ENCODE assay signal across 12 cellular contexts in genomic region chr1:52925571-52926005, GRCh38. TPM values are rescaled to one million over a fixed set of nuclear protein-coding genes. Genes with fewer than 3 reads are reported as not detected.
DNase-seq lines count a peak whose midpoint lies in the region; ATAC-seq and TF ChIP-seq lines count a peak whose summit lies in the region.
"Had no signal": no experiment of that assay in that cellular context is flagged by ENCODE, and none has a peak within 500 bp of the region (broad histone marks: within the 10 kb centered on the region; RNA-seq: fewer than 3 reads in every experiment).

No MANE protein-coding gene starts in this region.

- no peak overlapping the region for H3K4me3 Mint-ChIP-seq in endodermal cell

- no peaks in the 10 kb centered on the region for H3F3A ChIP-seq in PC-3 (ENCODE audit: low read length, unreplicated experiment)

- H3K27me3 ChIP-seq in fibroblast of lung (ENCODE audit: control insufficient read depth, insufficient read depth, low read length) (no peaks in the 10 kb centered on the region), ovary (no peaks in the 10 kb centered on the region), endodermal cell (ENCODE audit: control insufficient read depth, insufficient read depth, low read length, poor library complexity, severe bottlenecking) (peaks cover 74% of the 10 kb centered on the region), PC-3 (ENCODE audit: low read length) (no peaks in the 10 kb centered on the region)

- TF ChIP-seq POLR2A in ovary (IDR thresholded peaks at IDR 0.05) = no peak

- H3K27ac ChIP-seq in fibroblast of lung (ENCODE audit: insufficient read depth, low read length) (no peak overlapping the region), ovary (peak overlapping the region in 1 of 2 donors; percentile 72), endodermal cell (ENCODE audit: low read depth, low read length) (no peak overlapping the region), PC-3 (ENCODE audit: low read length) (no peak overlapping the region)

- peaks cover 6% of the 10 kb centered on the region for H3K4me1 Mint-ChIP-seq in endodermal cell

- no peaks in the 10 kb centered on the region for H3K9me2 ChIP-seq in PC-3 (replicated peaks; ENCODE audit: low read length)

- intact Hi-C loops in ovary (cut with DNase I) = loop anchor here in 1 of 4 donors (10.0 kb wide), 2 partner anchors 221 to 1951 kb away; partner anchors contain the start of gene CDKN2C
- intact Hi-C loops in PC-3 (cut with micrococcal nuclease) = loop anchor here (10.0 kb wide), 2 partner anchors 101 to 179 kb away; no protein-coding TSS in a partner anchor

- no TSS peak for BruUV-seq in PC-3 (replicated peaks; lab: Mats Ljungman, UMichigan)

- WGBS in ovary, 3 donors = 7 to 9% (median 7%) methylated on average over 5 of the region's 5 CpGs
- WGBS in endodermal cell (ENCODE audit: insufficient coverage in 1 of 2, insufficient read length in 1 of 2), 2 experiments = 84 to 88% methylated on average over 3 to 5 of the region's 5 CpGs

- ATAC-seq in GM21360 (IDR thresholded peaks at IDR 0.05; ENCODE audit: unreplicated experiment) (no peak), PC-3 (no peak)
- ATAC-seq: GM12878 had no signal

- H3K4me3 ChIP-seq in fibroblast of lung (replicated peaks in 1 of 4; ENCODE audit: control extremely low read depth in 1 of 4, insufficient read depth in 1 of 4, low read depth in 3 of 4, low read length in 4 of 4) = no peak overlapping the region
- peak overlapping the region; percentile 74 for H3K4me3 ChIP-seq in ovary
- no peak overlapping the region for H3K4me3 ChIP-seq in endodermal cell (ENCODE audit: low read length)
- H3K4me3 ChIP-seq in PC-3 (ENCODE audit: low read length) = no peak overlapping the region
- H3K4me3 ChIP-seq: GM12878 had no signal

- H3K27me3 Mint-ChIP-seq in endodermal cell (ENCODE audit: insufficient read depth) = peaks cover 71% of the 10 kb centered on the region

- H3K36me3 ChIP-seq in fibroblast of lung (ENCODE audit: control insufficient read depth, insufficient read depth, low read length) (no peaks in the 10 kb centered on the region), ovary (no peaks in the 10 kb centered on the region), endodermal cell (ENCODE audit: control insufficient read depth, insufficient read depth, low read length) (no peaks in the 10 kb centered on the region), PC-3 (ENCODE audit: low read depth, low read length) (no peaks in the 10 kb centered on the region)

- H3K79me2 ChIP-seq in fibroblast of lung (ENCODE audit: control insufficient read depth, insufficient read depth, low read length) = peaks cover 5% of the 10 kb centered on the region
- peaks cover 33% of the 10 kb centered on the region for H3K79me2 ChIP-seq in PC-3 (ENCODE audit: low read length)

- POLR2A ChIA-PET in PC-3 (lab: Charles Lee; ENCODE audit: unreplicated experiment) = no interaction called here

- H2AFZ ChIP-seq in fibroblast of lung (ENCODE audit: low read length) (peak overlapping the region; percentile 15), PC-3 (ENCODE audit: low read length) (no peak overlapping the region)

- in situ Hi-C loops in G401 (cut with HindIII; ENCODE audit: low sequenced_read_pairs) = no loop called here

- no peak for TF ChIP-seq EP300 in ovary (IDR thresholded peaks at IDR 0.05)

- no peaks in the 10 kb centered on the region for H3K9me3 Mint-ChIP-seq in endodermal cell
- H3K9me3 Mint-ChIP-seq: T-helper 2 cell treated with Interferon-gamma antibody and Interleukin-4, amounts not matched to agents 5 μg/mL and 100 μg/mL, for 36 hours had no signal

- CTCF ChIA-PET in PC-3 (lab: Charles Lee) = no interaction called here

- H3K4me1 ChIP-seq in fibroblast of lung (ENCODE audit: control insufficient read depth, extremely low read depth, insufficient read depth, low read length) (peaks cover 2% of the 10 kb centered on the region), ovary (ENCODE audit: insufficient read depth) (peaks cover 11% of the 10 kb centered on the region), endodermal cell (ENCODE audit: control insufficient read depth, insufficient read depth, low read length) (no peaks in the 10 kb centered on the region), PC-3 (ENCODE audit: insufficient read depth, low read length) (peaks cover 15% of the 10 kb centered on the region; the same call in 1 of the 2 replicates)
- H3K4me1 ChIP-seq: Caco-2 had no signal

- H3K9ac ChIP-seq in fibroblast of lung (ENCODE audit: insufficient read depth, low read length) = no peak overlapping the region
- H3K9ac ChIP-seq in endodermal cell (ENCODE audit: extremely low read depth, low read length, poor library complexity, severe bottlenecking) = no peak overlapping the region
- no peak overlapping the region for H3K9ac ChIP-seq in PC-3 (ENCODE audit: low read length)

- DNase-seq in G401 (ENCODE audit: low spot score) (peak; percentile 51), NCI-H69 (lab: John Stamatoyannopoulos, UW) (peak; percentile 13), fibroblast of lung (ENCODE audit: low read depth in 2 of 2) (peak; percentile 27 to 33), ovary (peak in 4 of 5 donors; percentile 57 to 75 (median 69)), endodermal cell (no peak), A172 (ENCODE audit: low spot score) (no peak), PC-3 (no peak)
- DNase-seq: activated CD8-positive, alpha-beta memory T cell treated with anti-CD3 and anti-CD28 coated beads, Interleukin-2, amount 50 U/mL, for 48 hours; Caco-2 had no signal

- no peak for TF ChIP-seq CTCF in fibroblast of lung (conservative IDR thresholded peaks at IDR 0.05 in 1 of 2, IDR thresholded peaks at IDR 0.05 in 1 of 2; ENCODE audit: low read depth in 1 of 2, low read length in 2 of 2)
- no peak for TF ChIP-seq CTCF in ovary (IDR thresholded peaks at IDR 0.05)
- no peak for TF ChIP-seq CTCF in endodermal cell (conservative IDR thresholded peaks at IDR 0.05)
- TF ChIP-seq CTCF in PC-3 (conservative IDR thresholded peaks at IDR 0.05; ENCODE audit: low read depth, low read length) = no peak

- H3K9me3 ChIP-seq in fibroblast of lung (ENCODE audit: control insufficient read depth, insufficient read depth, low read depth, low read length) (no peaks in the 10 kb centered on the region), ovary (no peaks in the 10 kb centered on the region), endodermal cell (ENCODE audit: control insufficient read depth, low read length) (no peaks in the 10 kb centered on the region), PC-3 (ENCODE audit: low read length) (no peaks in the 10 kb centered on the region)
- H3K9me3 ChIP-seq: Caco-2 had no signal

- H3K4me2 ChIP-seq in fibroblast of lung (ENCODE audit: extremely low read depth, insufficient read depth, low read length) = peak overlapping the region; percentile 52
- H3K4me2 ChIP-seq in PC-3 (ENCODE audit: low read length) = no peak overlapping the region

- H3K27ac Mint-ChIP-seq in endodermal cell = no peak overlapping the region
- H3K27ac Mint-ChIP-seq: T-helper 2 cell treated with Interferon-gamma antibody and Interleukin-4, amounts not matched to agents 5 μg/mL and 100 μg/mL, for 36 hours had no signal

- H3K36me3 Mint-ChIP-seq in endodermal cell (ENCODE audit: low read depth) = no peaks in the 10 kb centered on the region

- no peaks in the 10 kb centered on the region for H4K20me1 ChIP-seq in fibroblast of lung (ENCODE audit: control insufficient read depth, extremely low read depth, insufficient read depth, low read length)
- no peaks in the 10 kb centered on the region for H4K20me1 ChIP-seq in PC-3 (ENCODE audit: low read length)

RNA-seq across cellular contexts. Expression of gene SCP2, which starts 1.5 kb away (rescaled TPM):
- 47.9 and 50.9 TPM in 2 replicates for total RNA-seq in G401 (2014; rRNA removed; shearing (Covaris generic))
- total RNA-seq in fibroblast of lung (189 and 222 TPM in 2 replicates), ovary (100 to 1,000 TPM in 5 of 7 donors, 10 to 100 TPM in 2; 58.4 to 150 (median 105) TPM), endodermal cell (10 to 100 TPM; 69.3 to 99.4 TPM), PC-3 (2014; rRNA removed) (97.5 and 106 TPM in 2 replicates)
- polyA plus RNA-seq in fibroblast of lung (225 and 305 TPM in 2 replicates), ovary (100 to 1,000 TPM in 1 of 2 donors, 10 to 100 TPM in 1; 93.7 to 161 TPM)
- 195 and 258 TPM in 2 replicates for polyA plus RNA-seq in fibroblast of lung (2012)
- 20.4 and 51.4 TPM in 2 replicates for polyA minus RNA-seq in fibroblast of lung (ENCODE audit: low replicate concordance)
- 91.8 TPM for polyA plus RNA-seq in endodermal cell (2013, experiment 1 of 2)
- 83.2 TPM for polyA plus RNA-seq in endodermal cell (2013, experiment 2 of 2)
- 180 and 182 TPM in 2 replicates for total RNA-seq in A172 (2014; rRNA removed; shearing (Covaris generic))

RNA-seq across cellular contexts. Expression of gene ECHDC2, which starts 4.0 kb away (rescaled TPM):
- 0.37 TPM in 1 of 2 replicates, not detected in the other for total RNA-seq in G401 (2014; rRNA removed; shearing (Covaris generic))
- 46.0 and 71.7 TPM in 2 replicates for total RNA-seq in fibroblast of lung
- polyA plus RNA-seq in fibroblast of lung = 23.3 and 30.5 TPM in 2 replicates
- 24.9 and 31.8 TPM in 2 replicates for polyA plus RNA-seq in fibroblast of lung (2012)
- polyA minus RNA-seq in fibroblast of lung (ENCODE audit: low replicate concordance) = 7.0 and 8.6 TPM in 2 replicates
- total RNA-seq in ovary = 100 to 1,000 TPM; 145 to 310 (median 184) TPM
- polyA plus RNA-seq in ovary = 100 to 1,000 TPM; 220 to 224 TPM
- 100 to 1,000 TPM in 1 of 2 donors, 10 to 100 TPM in 1; 71.5 to 111 TPM for total RNA-seq in endodermal cell
- polyA plus RNA-seq in endodermal cell (2013, experiment 1 of 2) = 9.8 TPM
- 6.9 TPM for polyA plus RNA-seq in endodermal cell (2013, experiment 2 of 2)
- not detected in 2 replicates for total RNA-seq in A172 (2014; rRNA removed; shearing (Covaris generic))
- 112 and 124 TPM in 2 replicates for total RNA-seq in PC-3 (2014; rRNA removed)

Comparison
In these comparisons a context has a peak if more than half of its experiments do, and no peak if none do; other contexts are left out.
1. DNase-seq: peak in G401 (single experiment), NCI-H69 (single experiment), fibroblast of lung (2 of 2) and ovary (4 of 5); none in endodermal cell (single experiment), A172 (single experiment) and PC-3 (single experiment).
2. RNA of gene ECHDC2, which starts 4.0 kb away (total RNA-seq): 145 to 310 TPM in ovary, 112 to 124 TPM in PC-3, 71.5 to 111 TPM in endodermal cell and 46.0 to 71.7 TPM in fibroblast of lung; 0.37 TPM in G401 and not detected in A172; every median in the first group is over 10 times any median in the second.